Comparison of ENCODE assay signal across 19 cellular contexts in the genomic region with DNA sequence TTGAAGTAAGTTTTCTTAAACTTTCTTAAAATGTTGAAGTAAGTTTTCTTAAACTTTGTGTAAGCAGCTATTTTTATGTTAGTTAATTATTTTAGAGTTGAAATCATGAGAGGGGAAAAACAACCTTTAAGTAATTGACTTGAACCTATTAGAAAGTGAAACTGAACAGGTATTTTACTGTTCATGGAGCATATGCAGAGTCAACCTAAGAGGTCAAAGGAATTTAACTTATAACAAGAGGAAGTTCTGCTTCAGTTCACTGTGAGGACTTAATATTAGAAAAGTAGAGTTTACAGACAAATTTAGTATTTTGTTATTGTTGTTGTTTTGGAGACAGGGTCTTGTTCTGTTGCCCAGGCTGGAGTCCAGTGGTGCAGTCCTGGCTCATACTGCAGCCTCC. TPM values are rescaled to one million over a fixed set of nuclear protein-coding genes. Genes with fewer than 3 reads are reported as not detected.
DNase-seq lines count a peak whose midpoint lies in the region; ATAC-seq and TF ChIP-seq lines count a peak whose summit lies in the region.
"Had no signal": no experiment of that assay in that cellular context is flagged by ENCODE, and none has a peak within 500 bp of the region (broad histone marks: within the 10 kb centered on the region; RNA-seq: fewer than 3 reads in every experiment).

No MANE protein-coding gene starts in this region.

- intact Hi-C loops in OCI-LY7 (cut with micrococcal nuclease; ENCODE audit: unreplicated experiment) (no loop called here), body of pancreas (cut with DNase I) (no loop called here)

- no peak overlapping the region for H2AFZ ChIP-seq in OCI-LY7 (ENCODE audit: low read length)

- no peaks in the 10 kb centered on the region for H3K27me3 Mint-ChIP-seq in CD4-positive, CD25-positive, alpha-beta regulatory T cell
- no peaks in the 10 kb centered on the region for H3K27me3 Mint-ChIP-seq in activated CD4-positive, alpha-beta T cell treated with anti-CD3 and anti-CD28 coated beads, Interleukin-2, amount 10 ng/mL, durations not matched to agents 7 days and 5 days
- H3K27me3 Mint-ChIP-seq: activated CD4-positive, alpha-beta T cell treated with anti-CD3 and anti-CD28 coated beads, Interleukin-2, amount 10 ng/mL, durations not matched to agents 24 days and 14 days; activated T-cell treated with anti-CD3 and anti-CD28 coated beads, Interleukin-2, amount 50 U/mL, for 24 hours had no signal

- peak overlapping the region in 1 of 4 donors; percentile 51 for H3K4me3 Mint-ChIP-seq in CD4-positive, CD25-positive, alpha-beta regulatory T cell
- no peak overlapping the region for H3K4me3 Mint-ChIP-seq in activated CD4-positive, alpha-beta T cell treated with anti-CD3 and anti-CD28 coated beads, Interleukin-2, amount 10 ng/mL, durations not matched to agents 7 days and 5 days
- H3K4me3 Mint-ChIP-seq: activated CD4-positive, alpha-beta T cell treated with anti-CD3 and anti-CD28 coated beads, Interleukin-2, amount 10 ng/mL, durations not matched to agents 24 days and 14 days; activated T-cell treated with anti-CD3 and anti-CD28 coated beads, Interleukin-2, amount 50 U/mL, for 24 hours had no signal

- peak in 1 of 3 donors; percentile 46 for DNase-seq in CD4-positive, CD25-positive, alpha-beta regulatory T cell
- no peak for DNase-seq in OCI-LY7 (ENCODE audit: low spot score)
- no peak for DNase-seq in SKM-1 (lab: John Stamatoyannopoulos, UW; ENCODE audit: unreplicated experiment)
- no peak for DNase-seq in activated CD4-positive, alpha-beta T cell treated with anti-CD3 and anti-CD28 coated beads, Interleukin-2, amount 10 ng/mL, durations not matched to agents 7 days and 5 days
- no peak for DNase-seq in body of pancreas
- no peak for DNase-seq in NCI-H2107 (lab: John Stamatoyannopoulos, UW)
- DNase-seq: activated CD4-positive, alpha-beta T cell treated with anti-CD3 and anti-CD28 coated beads, Interleukin-2, amount 10 ng/mL, durations not matched to agents 24 days and 14 days; activated naive CD4-positive, alpha-beta T cell treated with anti-CD3 and anti-CD28 coated beads, Interleukin-2, amount 50 U/mL, for 16 hours; activated T-cell treated with anti-CD3 and anti-CD28 coated beads, Interleukin-2, amount 50 U/mL, for 24 hours; C1 segment of cervical spinal cord; DMS153; hypothalamus; NCI-H1417; NCI-H2171 treated with DMSO at 0.1 percent for 48 hours; NCI-H82; stomach; uterus had no signal

- H4K20me1 ChIP-seq in OCI-LY7 (ENCODE audit: insufficient read depth, low read length), result peaks cover 46% of the 10 kb centered on the region

- no peak for TF ChIP-seq POLR2A in body of pancreas (IDR thresholded peaks at IDR 0.05)

- peaks cover 89% of the 10 kb centered on the region for H3K79me2 ChIP-seq in OCI-LY7 (ENCODE audit: insufficient read depth, low read depth, low read length)

- peaks cover 46 to 86% (median 54%) of the 10 kb centered on the region in 4 donors for H3K4me1 Mint-ChIP-seq in CD4-positive, CD25-positive, alpha-beta regulatory T cell
- peaks cover 18% of the 10 kb centered on the region for H3K4me1 Mint-ChIP-seq in activated CD4-positive, alpha-beta T cell treated with anti-CD3 and anti-CD28 coated beads, Interleukin-2, amount 10 ng/mL, durations not matched to agents 7 days and 5 days

- H3K4me3 ChIP-seq in CD4-positive, CD25-positive, alpha-beta regulatory T cell (ENCODE audit: low read depth, low read length), result peak overlapping the region; percentile 35
- H3K4me3 ChIP-seq in OCI-LY7 (ENCODE audit: low read depth, low read length, poor library complexity, severe bottlenecking) (no peak overlapping the region), body of pancreas (no peak overlapping the region)
- H3K4me3 ChIP-seq: stomach, uterus had no signal

- no peaks in the 10 kb centered on the region for H3K9me3 ChIP-seq in CD4-positive, CD25-positive, alpha-beta regulatory T cell (ENCODE audit: control insufficient read depth in 2 of 2, low read length in 2 of 2)
- no peaks in the 10 kb centered on the region for H3K9me3 ChIP-seq in OCI-LY7 (ENCODE audit: low read length)
- no peaks in the 10 kb centered on the region for H3K9me3 ChIP-seq in body of pancreas
- H3K9me3 ChIP-seq: stomach, uterus had no signal

- no peak for ATAC-seq in CD4-positive, CD25-positive, alpha-beta regulatory T cell (ENCODE audit: low read depth in 2 of 2)
- ATAC-seq in GM19372 (IDR thresholded peaks at IDR 0.05; ENCODE audit: low read depth, unreplicated experiment) (peak; percentile 53), HG02852 (IDR thresholded peaks at IDR 0.05; ENCODE audit: unreplicated experiment) (peak; percentile 50), body of pancreas (no peak)

- CTCF ChIA-PET in OCI-LY7 (lab: Charles Lee; ENCODE audit: unreplicated experiment), result no interaction called here
- CTCF ChIA-PET in activated CD4-positive, alpha-beta T cell treated with anti-CD3 and anti-CD28 coated beads, Interleukin-2, amount 10 ng/mL, durations not matched to agents 7 days and 5 days (lab: Charles Lee), result no interaction called here

- peak overlapping the region in 1 of 3 donors; percentile 44 for H3K27ac Mint-ChIP-seq in CD4-positive, CD25-positive, alpha-beta regulatory T cell
- no peak overlapping the region for H3K27ac Mint-ChIP-seq in activated CD4-positive, alpha-beta T cell treated with anti-CD3 and anti-CD28 coated beads, Interleukin-2, amount 10 ng/mL, durations not matched to agents 7 days and 5 days
- H3K27ac Mint-ChIP-seq: activated CD4-positive, alpha-beta T cell treated with anti-CD3 and anti-CD28 coated beads, Interleukin-2, amount 10 ng/mL, durations not matched to agents 24 days and 14 days; activated T-cell treated with anti-CD3 and anti-CD28 coated beads, Interleukin-2, amount 50 U/mL, for 24 hours had no signal

- no peak for TF ChIP-seq CTCF in OCI-LY7 (conservative IDR thresholded peaks at IDR 0.05; ENCODE audit: low read length)
- no peak for TF ChIP-seq CTCF in body of pancreas (IDR thresholded peaks at IDR 0.05)

- H3K4me1 ChIP-seq in CD4-positive, CD25-positive, alpha-beta regulatory T cell (ENCODE audit: control insufficient read depth, insufficient read depth, low read length, poor library complexity, severe bottlenecking), result peaks cover 18% of the 10 kb centered on the region
- peaks cover 14% of the 10 kb centered on the region for H3K4me1 ChIP-seq in OCI-LY7 (ENCODE audit: insufficient read depth, low read length, poor library complexity, severe bottlenecking)
- H3K4me1 ChIP-seq in body of pancreas, result no peaks in the 10 kb centered on the region

- no peaks in the 10 kb centered on the region for H3K9me2 ChIP-seq in OCI-LY7 (ENCODE audit: insufficient read depth, low read length)

- BruUV-seq in OCI-LY7 (replicated peaks; lab: Mats Ljungman, UMichigan), result no TSS peak

- H3K36me3 ChIP-seq in CD4-positive, CD25-positive, alpha-beta regulatory T cell (ENCODE audit: control insufficient read depth, insufficient read depth, low read length), result no peaks in the 10 kb centered on the region
- no peaks in the 10 kb centered on the region for H3K36me3 ChIP-seq in OCI-LY7 (ENCODE audit: insufficient read depth, low read length)
- no peaks in the 10 kb centered on the region for H3K36me3 ChIP-seq in body of pancreas (replicated peaks in 1 of 2; ENCODE audit: insufficient read depth in 1 of 2, low read depth in 2 of 2)
- H3K36me3 ChIP-seq: stomach, uterus had no signal

- H3K9me3 Mint-ChIP-seq in CD4-positive, CD25-positive, alpha-beta regulatory T cell, result peaks cover 0 to 6% (median 2%) of the 10 kb centered on the region in 7 donors
- H3K9me3 Mint-ChIP-seq in activated CD4-positive, alpha-beta T cell treated with anti-CD3 and anti-CD28 coated beads, Interleukin-2, amount 10 ng/mL, durations not matched to agents 7 days and 5 days, result peaks cover 6% of the 10 kb centered on the region

- H3K36me3 Mint-ChIP-seq in CD4-positive, CD25-positive, alpha-beta regulatory T cell, result peaks cover 11% of the 10 kb centered on the region
- no peaks in the 10 kb centered on the region for H3K36me3 Mint-ChIP-seq in activated CD4-positive, alpha-beta T cell treated with anti-CD3 and anti-CD28 coated beads, Interleukin-2, amount 10 ng/mL, durations not matched to agents 7 days and 5 days (ENCODE audit: low read depth)

- POLR2A ChIA-PET in OCI-LY7 (lab: Charles Lee), result interaction anchor here (0.6 to 2.0 kb wide), 4 partner anchors 11 to 29 kb away, joined by 4 to 19 read pairs (median 4); no protein-coding TSS in a partner anchor
- POLR2A ChIA-PET in activated CD4-positive, alpha-beta T cell treated with anti-CD3 and anti-CD28 coated beads, Interleukin-2, amount 10 ng/mL, durations not matched to agents 7 days and 5 days (lab: Charles Lee), result no interaction called here

- H3K27ac ChIP-seq in CD4-positive, CD25-positive, alpha-beta regulatory T cell (ENCODE audit: insufficient read depth, low read length, poor library complexity, severe bottlenecking), result no peak overlapping the region
- H3K27ac ChIP-seq in OCI-LY7 (ENCODE audit: low read depth, low read length, poor library complexity, severe bottlenecking) (no peak overlapping the region), body of pancreas (no peak overlapping the region)
- H3K27ac ChIP-seq: stomach, uterus had no signal

- H3K27me3 ChIP-seq in CD4-positive, CD25-positive, alpha-beta regulatory T cell (ENCODE audit: control insufficient read depth, insufficient read depth, low read length), result no peaks in the 10 kb centered on the region
- H3K27me3 ChIP-seq in body of pancreas, result no peaks in the 10 kb centered on the region
- H3K27me3 ChIP-seq: stomach, uterus had no signal

- 0 out of 2 replicates have a peak overlapping the region, but pooled peaks have one; percentile 25 for H3K4me2 ChIP-seq in OCI-LY7 (ENCODE audit: low read length)

RNA-seq across cellular contexts. Expression of a gene that starts 38.0 kb away (rescaled TPM):
- total RNA-seq in CD4-positive, CD25-positive, alpha-beta regulatory T cell, result 27.0 TPM
- 1 to 10 TPM; 3.1 to 5.0 (median 4.0) TPM for polyA plus RNA-seq in CD4-positive, CD25-positive, alpha-beta regulatory T cell
- 33.6 and 51.4 TPM in 2 replicates for total RNA-seq in OCI-LY7 (2014; rRNA removed; shearing (Covaris generic))
- total RNA-seq in OCI-LY7 (2022), result 68.4 and 76.4 TPM in 2 replicates
- total RNA-seq in activated CD4-positive, alpha-beta T cell treated with anti-CD3 and anti-CD28 coated beads, Interleukin-2, amount 10 ng/mL, durations not matched to agents 7 days and 5 days, result 10 to 100 TPM; 25.0 to 33.6 TPM
- 1 to 10 TPM; 6.6 to 8.0 TPM for total RNA-seq in body of pancreas

Comparison
In these comparisons a context has a peak if more than half of its experiments do, and no peak if none do; other contexts are left out.
1. ATAC-seq: peak in GM19372 (single experiment) and HG02852 (single experiment); none in CD4-positive, CD25-positive, alpha-beta regulatory T cell (0 of 2) and body of pancreas (single experiment).